In genomic region chr1:204445860-204446412, GRCh38 we compare ENCODE assay signal across 8 cellular contexts. TPM values are rescaled to one million over a fixed set of nuclear protein-coding genes. Genes with fewer than 3 reads are reported as not detected.
DNase-seq lines count a peak whose midpoint lies in the region; ATAC-seq and TF ChIP-seq lines count a peak whose summit lies in the region.

No MANE protein-coding gene starts in this region.

- H3K4me1 Mint-ChIP-seq in activated CD4-positive, alpha-beta memory T cell treated with anti-CD3 and anti-CD28 coated beads for 36 hours (ENCODE audit: low read depth): peaks cover 72% of the 10 kb centered on the region

- H3K4me3 ChIP-seq in epithelial cell of proximal tubule (ENCODE audit: low read depth, low read length): no peak overlapping the region

- POLR2A ChIA-PET in activated CD4-positive, alpha-beta memory T cell treated with anti-CD3 and anti-CD28 coated beads for 36 hours (lab: Charles Lee): interaction anchor here (0.9 to 2.6 kb wide), 3 partner anchors 49 to 60 kb away, joined by 4 to 23 read pairs (median 12); partner anchors contain the start of gene PIK3C2B

- peak; percentile 55 for TF ChIP-seq CTCF in GM10266 (IDR thresholded peaks at IDR 0.05; ENCODE audit: control insufficient read depth, insufficient read depth, low read depth, missing control alignments)
- TF ChIP-seq CTCF in epithelial cell of proximal tubule (conservative IDR thresholded peaks at IDR 0.05; ENCODE audit: low read depth, low read length): peak; percentile 68

- DNase-seq in 8988T: peak; percentile 57
- peak; percentile 47 for DNase-seq in GM10266 (ENCODE audit: extremely low spot score)
- DNase-seq in NCI-H146 (lab: John Stamatoyannopoulos, UW): peak; percentile 46
- peak; percentile 80 for DNase-seq in activated CD4-positive, alpha-beta memory T cell treated with anti-CD3 and anti-CD28 coated beads for 36 hours
- DNase-seq in epithelial cell of proximal tubule (ENCODE audit: low read depth): no peak
- DNase-seq in stimulated activated CD4-positive, alpha-beta T cell treated with anti-CD3 and anti-CD28 coated beads, Interleukin-2, amount 100 ng/mL, for 4 hours (ENCODE audit: low read depth): peak; percentile 13
- no peak for DNase-seq in hepatic stellate cell (ENCODE audit: low spot score)

- H3K4me3 Mint-ChIP-seq in activated CD4-positive, alpha-beta memory T cell treated with anti-CD3 and anti-CD28 coated beads for 36 hours: no peak overlapping the region

- H3K36me3 Mint-ChIP-seq in activated CD4-positive, alpha-beta memory T cell treated with anti-CD3 and anti-CD28 coated beads for 36 hours: peaks cover 65% of the 10 kb centered on the region

- intact Hi-C loops in activated CD4-positive, alpha-beta memory T cell treated with anti-CD3 and anti-CD28 coated beads for 36 hours (cut with micrococcal nuclease): loop anchor here (1.0 kb wide), 2 partner anchors 48 to 57 kb away; partner anchors contain the start of gene PIK3C2B

- H3K27ac Mint-ChIP-seq in activated CD4-positive, alpha-beta memory T cell treated with anti-CD3 and anti-CD28 coated beads for 36 hours: peak overlapping the region; percentile 76

- H3K9me3 Mint-ChIP-seq in activated CD4-positive, alpha-beta memory T cell treated with anti-CD3 and anti-CD28 coated beads for 36 hours: no peaks in the 10 kb centered on the region

- no peak for ATAC-seq in HG02852 (IDR thresholded peaks at IDR 0.05; ENCODE audit: unreplicated experiment)

- no peaks in the 10 kb centered on the region for H3K27me3 Mint-ChIP-seq in activated CD4-positive, alpha-beta memory T cell treated with anti-CD3 and anti-CD28 coated beads for 36 hours

- CTCF ChIA-PET in activated CD4-positive, alpha-beta memory T cell treated with anti-CD3 and anti-CD28 coated beads for 36 hours (lab: Charles Lee): interaction anchor here (1.0 to 33.4 kb wide), 15 partner anchors 8 to 361 kb away, joined by 3 to 1224 read pairs (median 13); partner anchors contain the start of gene PIK3C2B

RNA-seq across cellular contexts. Expression of gene PPP1R15B, which starts 34.3 kb away (rescaled TPM):
- 10 to 100 TPM; 54.9 to 57.1 TPM for total RNA-seq in activated CD4-positive, alpha-beta memory T cell treated with anti-CD3 and anti-CD28 coated beads for 36 hours
- total RNA-seq in epithelial cell of proximal tubule: 26.6 and 28.5 TPM in 2 replicates

RNA-seq across cellular contexts. Expression of gene PIK3C2B, which starts 48.7 kb away (rescaled TPM):
- total RNA-seq in activated CD4-positive, alpha-beta memory T cell treated with anti-CD3 and anti-CD28 coated beads for 36 hours: 10 to 100 TPM; 43.4 to 46.4 TPM
- 1.0 and 2.1 TPM in 2 replicates for total RNA-seq in epithelial cell of proximal tubule

Comparison
In these comparisons a context has a peak if more than half of its experiments do, and no peak if none do; other contexts are left out.
1. DNase-seq: peak in 8988T (single experiment), GM10266 (single experiment), NCI-H146 (single experiment), activated CD4-positive, alpha-beta memory T cell treated with anti-CD3 and anti-CD28 coated beads for 36 hours (single experiment) and stimulated activated CD4-positive, alpha-beta T cell treated with anti-CD3 and anti-CD28 coated beads, Interleukin-2, amount 100 ng/mL, for 4 hours (single experiment); none in epithelial cell of proximal tubule (single experiment) and hepatic stellate cell (single experiment).
2. RNA of gene PIK3C2B, which starts 48.7 kb away (total RNA-seq): 43.4 to 46.4 TPM in activated CD4-positive, alpha-beta memory T cell treated with anti-CD3 and anti-CD28 coated beads for 36 hours; 1.0 to 2.1 TPM in epithelial cell of proximal tubule; every median in the first group is over 10 times any median in the second.